14 cellular contexts compared by ENCODE assay signal in genomic region chr7:130946110-130946509, GRCh38.
A peak's percentile ranks its signal among the peaks of the same experiment; 100 is the strongest.
DNase-seq lines count a peak whose midpoint lies in the region; ATAC-seq and TF ChIP-seq lines count a peak whose summit lies in the region.
"Had no signal": no experiment of that assay in that cellular context is flagged by ENCODE, and none has a peak within 500 bp of the region (broad histone marks: within the 10 kb centered on the region; RNA-seq: fewer than 3 reads in every experiment).

No MANE protein-coding gene starts in this region.

- H3K4me3 Mint-ChIP-seq in activated CD8-positive, alpha-beta memory T cell treated with anti-CD3 and anti-CD28 coated beads, Interleukin-2, amount 10 ng/mL, durations not matched to agents 7 days and 5 days, result peak overlapping the region; percentile 47
- H3K4me3 Mint-ChIP-seq in effector memory CD8-positive, alpha-beta T cell, result peak overlapping the region; percentile 72 to 74
- H3K4me3 Mint-ChIP-seq in stimulated activated naive B cell treated with anti-CD40 and anti-IgM and Interleukin-4, amounts not matched to agents 10 μg/mL and 1 μg/mL and 100 μg/mL, for 72 hours, result peak overlapping the region in 1 of 2 donors; percentile 25

- peak overlapping the region; percentile 69 for H3K27ac ChIP-seq in RWPE2 (ENCODE audit: poor library complexity, severe bottlenecking)
- H3K27ac ChIP-seq in substantia nigra (ENCODE audit: low read depth, low read length, poor library complexity, severe bottlenecking), result no peak overlapping the region

- H3K27ac Mint-ChIP-seq in activated CD8-positive, alpha-beta memory T cell treated with anti-CD3 and anti-CD28 coated beads, Interleukin-2, amount 10 ng/mL, durations not matched to agents 7 days and 5 days, result peak overlapping the region; percentile 85
- H3K27ac Mint-ChIP-seq in effector memory CD8-positive, alpha-beta T cell, result peak overlapping the region; percentile 98 to 99
- peak overlapping the region; percentile 47 for H3K27ac Mint-ChIP-seq in stimulated activated naive B cell treated with anti-CD40 and anti-IgM and Interleukin-4, amounts not matched to agents 10 μg/mL and 1 μg/mL and 100 μg/mL, for 72 hours

- H3K9me3 ChIP-seq in RWPE2 (ENCODE audit: severe bottlenecking), result no peaks in the 10 kb centered on the region
- H3K9me3 ChIP-seq: heart right ventricle had no signal

- H3K4me3 ChIP-seq in RWPE2 (ENCODE audit: severe bottlenecking), result no peak overlapping the region
- H3K4me3 ChIP-seq: heart right ventricle had no signal

- H3K36me3 ChIP-seq in RWPE2 (ENCODE audit: low read depth), result peaks cover 77% of the 10 kb centered on the region

- no peak for ATAC-seq in activated CD8-positive, alpha-beta memory T cell treated with anti-CD3 and anti-CD28 coated beads, Interleukin-2, amount 10 ng/mL, durations not matched to agents 7 days and 5 days
- ATAC-seq in RWPE2 (ENCODE audit: low read depth), result no peak
- no peak for ATAC-seq in effector memory CD8-positive, alpha-beta T cell (replicated peaks)
- ATAC-seq in stimulated activated naive B cell treated with anti-CD40 and anti-IgM and Interleukin-4, amounts not matched to agents 10 μg/mL and 1 μg/mL and 100 μg/mL, for 72 hours (replicated peaks), result no peak
- no peak for ATAC-seq in HG02981 (IDR thresholded peaks at IDR 0.05; ENCODE audit: unreplicated experiment)
- ATAC-seq: heart right ventricle, left ventricle myocardium superior had no signal

- DNase-seq in activated CD8-positive, alpha-beta memory T cell treated with anti-CD3 and anti-CD28 coated beads, Interleukin-2, amount 10 ng/mL, durations not matched to agents 7 days and 5 days, result no peak
- no peak for DNase-seq in activated CD8-positive, alpha-beta memory T cell treated with anti-CD3 and anti-CD28 coated beads for 24 hours
- DNase-seq in RWPE2 (ENCODE audit: low spot score) (no peak), substantia nigra (lab: John Stamatoyannopoulos, UW) (no peak), AG20443 (ENCODE audit: low spot score) (no peak)
- no peak for DNase-seq in effector memory CD8-positive, alpha-beta T cell
- DNase-seq in stimulated activated naive B cell treated with anti-CD40 and anti-IgM and Interleukin-4, amounts not matched to agents 10 μg/mL and 1 μg/mL and 100 μg/mL, for 72 hours, result no peak
- DNase-seq: DMS53, heart right ventricle, left ventricle myocardium superior, NCI-H2029, SHP77 treated with DMSO at 0.1 percent for 48 hours, small intestine had no signal

- no peaks in the 10 kb centered on the region for H3K27me3 Mint-ChIP-seq in activated CD8-positive, alpha-beta memory T cell treated with anti-CD3 and anti-CD28 coated beads, Interleukin-2, amount 10 ng/mL, durations not matched to agents 7 days and 5 days
- H3K27me3 Mint-ChIP-seq in effector memory CD8-positive, alpha-beta T cell, result no peaks in the 10 kb centered on the region
- H3K27me3 Mint-ChIP-seq in stimulated activated naive B cell treated with anti-CD40 and anti-IgM and Interleukin-4, amounts not matched to agents 10 μg/mL and 1 μg/mL and 100 μg/mL, for 72 hours, result no peaks in the 10 kb centered on the region

- no peaks in the 10 kb centered on the region for H3K27me3 ChIP-seq in RWPE2 (ENCODE audit: insufficient read depth, poor library complexity, severe bottlenecking)
- H3K27me3 ChIP-seq: heart right ventricle had no signal

- CTCF ChIA-PET in activated CD8-positive, alpha-beta memory T cell treated with anti-CD3 and anti-CD28 coated beads, Interleukin-2, amount 10 ng/mL, durations not matched to agents 7 days and 5 days (lab: Charles Lee), result interaction anchor here (0.7 to 7.5 kb wide), 10 partner anchors 10 to 94 kb away, joined by 3 to 79 read pairs (median 3); no protein-coding TSS in a partner anchor

- peaks cover 62% of the 10 kb centered on the region for H3K36me3 Mint-ChIP-seq in activated CD8-positive, alpha-beta memory T cell treated with anti-CD3 and anti-CD28 coated beads, Interleukin-2, amount 10 ng/mL, durations not matched to agents 7 days and 5 days
- peaks cover 59% of the 10 kb centered on the region for H3K36me3 Mint-ChIP-seq in effector memory CD8-positive, alpha-beta T cell (ENCODE audit: insufficient read depth)
- peaks cover 31 to 54% of the 10 kb centered on the region in 2 donors for H3K36me3 Mint-ChIP-seq in stimulated activated naive B cell treated with anti-CD40 and anti-IgM and Interleukin-4, amounts not matched to agents 10 μg/mL and 1 μg/mL and 100 μg/mL, for 72 hours

- TF ChIP-seq CTCF in RWPE2 (IDR thresholded peaks at IDR 0.05; ENCODE audit: poor library complexity, severe bottlenecking), result no peak

- peaks cover 43% of the 10 kb centered on the region for H3K4me1 ChIP-seq in RWPE2 (ENCODE audit: insufficient read depth, poor library complexity, severe bottlenecking)

- no peaks in the 10 kb centered on the region for H3K9me3 Mint-ChIP-seq in activated CD8-positive, alpha-beta memory T cell treated with anti-CD3 and anti-CD28 coated beads, Interleukin-2, amount 10 ng/mL, durations not matched to agents 7 days and 5 days (ENCODE audit: low read depth)
- H3K9me3 Mint-ChIP-seq in effector memory CD8-positive, alpha-beta T cell, result no peaks in the 10 kb centered on the region
- no peaks in the 10 kb centered on the region for H3K9me3 Mint-ChIP-seq in stimulated activated naive B cell treated with anti-CD40 and anti-IgM and Interleukin-4, amounts not matched to agents 10 μg/mL and 1 μg/mL and 100 μg/mL, for 72 hours

- H3K4me1 Mint-ChIP-seq in activated CD8-positive, alpha-beta memory T cell treated with anti-CD3 and anti-CD28 coated beads, Interleukin-2, amount 10 ng/mL, durations not matched to agents 7 days and 5 days, result peaks cover 75% of the 10 kb centered on the region
- H3K4me1 Mint-ChIP-seq in effector memory CD8-positive, alpha-beta T cell (ENCODE audit: low read depth in 2 of 2), result peaks cover 61 to 71% of the 10 kb centered on the region in 2 donors
- peaks cover 41 to 62% of the 10 kb centered on the region in 2 donors for H3K4me1 Mint-ChIP-seq in stimulated activated naive B cell treated with anti-CD40 and anti-IgM and Interleukin-4, amounts not matched to agents 10 μg/mL and 1 μg/mL and 100 μg/mL, for 72 hours

Comparison
In these comparisons a context has a peak if more than half of its experiments do, and no peak if none do; other contexts are left out.
1. H3K27ac Mint-ChIP-seq: peak in every context shown above with its lines; median percentile 98 in effector memory CD8-positive, alpha-beta T cell; 85 in activated CD8-positive, alpha-beta memory T cell treated with anti-CD3 and anti-CD28 coated beads, Interleukin-2, amount 10 ng/mL, durations not matched to agents 7 days and 5 days; 47 in stimulated activated naive B cell treated with anti-CD40 and anti-IgM and Interleukin-4, amounts not matched to agents 10 μg/mL and 1 μg/mL and 100 μg/mL, for 72 hours.